Comparison of ENCODE assay signal across 7 cellular contexts in genomic region chr6:164807125-164807524, GRCh38.
"Had no signal": no experiment of that assay in that cellular context is flagged by ENCODE, and none has a peak within 500 bp of the region (broad histone marks: within the 10 kb centered on the region; RNA-seq: fewer than 3 reads in every experiment).

No MANE protein-coding gene starts in this region.

- H3K36me3 ChIP-seq: HAP-1 had no signal

- H3K27ac ChIP-seq: KMS-11 had no signal

- H3K4me1 ChIP-seq: HAP-1 had no signal

- DNase-seq: GOT3, H7, IMR-90, KBM-7 had no signal

- H3K9ac ChIP-seq: KMS-11 had no signal

- ATAC-seq: HCT116 had no signal

- H3K4me2 ChIP-seq: KMS-11 had no signal

- H3K4me3 ChIP-seq: HAP-1 had no signal
